Comparison of ENCODE assay signal across 23 cellular contexts in the genomic region with DNA sequence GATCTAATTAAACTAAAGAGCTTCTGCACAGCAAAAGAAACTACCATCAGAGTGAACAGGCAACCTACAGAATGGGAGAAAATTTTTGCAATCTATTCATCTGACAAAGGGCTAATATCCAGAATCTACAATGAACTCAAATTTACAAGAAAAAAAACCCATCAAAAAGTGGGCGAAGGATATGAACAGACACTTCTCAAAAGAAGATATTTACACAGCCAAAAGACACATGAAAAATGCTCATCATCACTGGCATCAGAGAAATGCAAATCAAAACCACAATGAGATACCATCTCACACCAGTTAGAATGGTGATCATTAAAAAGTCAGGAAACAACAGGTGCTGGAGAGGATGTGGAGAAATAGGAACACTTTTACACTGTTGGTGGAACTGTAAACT. TPM values are rescaled to one million over a fixed set of nuclear protein-coding genes. Genes with fewer than 3 reads are reported as not detected.
"Had no signal": no experiment of that assay in that cellular context is flagged by ENCODE, and none has a peak within 500 bp of the region (broad histone marks: within the 10 kb centered on the region; RNA-seq: fewer than 3 reads in every experiment).

No MANE protein-coding gene starts in this region.

RNA-seq across cellular contexts. Expression of a gene that starts 34.9 kb away (rescaled TPM):
- total RNA-seq: kidney; left colon; liver; mucosa of gallbladder; naive thymus-derived CD8-positive, alpha-beta T cell; neural crest cell; osteoblast; prostate gland; right cardiac atrium; sciatic nerve; spleen; stomach; testis; thyroid gland; transverse colon; urinary bladder; vagina had no signal
- polyA plus RNA-seq: liver; naive thymus-derived CD8-positive, alpha-beta T cell; pancreas; right cardiac atrium; spleen; stomach; urinary bladder had no signal

RNA-seq across cellular contexts. Expression of a gene that starts 48.0 kb away (rescaled TPM):
- total RNA-seq: kidney; left colon; left lung; liver; lower lobe of right lung; mammary epithelial cell; mucosa of gallbladder; naive thymus-derived CD8-positive, alpha-beta T cell; neural crest cell; osteoblast; pancreas; prostate gland; right cardiac atrium; sciatic nerve; spleen; stomach; thyroid gland; transverse colon; upper lobe of left lung; urinary bladder; vagina had no signal
- polyA plus RNA-seq: liver; mammary epithelial cell; naive thymus-derived CD8-positive, alpha-beta T cell; pancreas; right cardiac atrium; small intestine; spleen; stomach; urinary bladder had no signal
